Comparison of ENCODE assay signal across 1 cellular context in genomic region chr10:96369890-96370574, GRCh38.
TF ChIP-seq lines count a peak whose summit lies in the region.

No MANE protein-coding gene starts in this region.

TF ChIP-seq in HepG2, 621 proteins besides CTCF, POLR2A, EP300 and RAD21:
- no peak for TF ChIP-seq FUBP1 (CRISPR knock-in tag; IDR thresholded peaks at IDR 0.05; ENCODE audit: borderline replicate concordance)
- TF ChIP-seq KDM6A (CRISPR knock-in tag; IDR thresholded peaks at IDR 0.05; ENCODE audit: low read depth), result no peak
- no peak for TF ChIP-seq ZNF101 (CRISPR knock-in tag; IDR thresholded peaks at IDR 0.05; ENCODE audit: borderline replicate concordance, low read depth)
- no peak for TF ChIP-seq TFDP1 (CRISPR knock-in tag; IDR thresholded peaks at IDR 0.05; ENCODE audit: borderline replicate concordance)
- TF ChIP-seq RCOR2 (CRISPR knock-in tag; IDR thresholded peaks at IDR 0.05), result no peak
- TF ChIP-seq NFATC3 (CRISPR knock-in tag; IDR thresholded peaks at IDR 0.05), result no peak
- no peak for TF ChIP-seq UBTF (CRISPR knock-in tag; IDR thresholded peaks at IDR 0.05)
- no peak for TF ChIP-seq ZNF33A (CRISPR knock-in tag; IDR thresholded peaks at IDR 0.05; ENCODE audit: borderline replicate concordance)
- no peak for TF ChIP-seq GMEB1 (CRISPR knock-in tag; IDR thresholded peaks at IDR 0.05; ENCODE audit: borderline replicate concordance)
- TF ChIP-seq TGIF2 (CRISPR knock-in tag; IDR thresholded peaks at IDR 0.05), result no peak
- no peak for TF ChIP-seq GMEB2 (CRISPR knock-in tag; IDR thresholded peaks at IDR 0.05; ENCODE audit: low read depth)
- TF ChIP-seq ASH2L (IDR thresholded peaks at IDR 0.05; ENCODE audit: insufficient read length, low read depth, low read length), result no peak
